ENCODE assay signal across 1 cellular context in genomic region chr2:113211226-113212105, GRCh38.
A peak's percentile ranks its signal among the peaks of the same experiment; 100 is the strongest.
TF ChIP-seq lines count a peak whose summit lies in the region.

No MANE protein-coding gene starts in this region.

TF ChIP-seq in HCT116, 20 proteins besides CTCF, POLR2A, EP300 and RAD21:
- TF ChIP-seq MAX (IDR thresholded peaks at IDR 0.05) (no peak), JUND (IDR thresholded peaks at IDR 0.05) (no peak), EZH2phosphoT487 (IDR thresholded peaks at IDR 0.05; ENCODE audit: borderline replicate concordance) (no peak), SP1 (IDR thresholded peaks at IDR 0.05; ENCODE audit: low read depth) (0 out of 2 replicates have a peak, but pooled peaks have one; percentile 41), ZNF274 (IDR thresholded peaks at IDR 0.05; ENCODE audit: low read depth, low read length) (no peak), SRF (IDR thresholded peaks at IDR 0.05; ENCODE audit: low read depth) (peak; percentile 93), REST (IDR thresholded peaks at IDR 0.05; ENCODE audit: low read depth) (no peak)
